Comparison of ENCODE assay signal across 25 cellular contexts in the genomic region with DNA sequence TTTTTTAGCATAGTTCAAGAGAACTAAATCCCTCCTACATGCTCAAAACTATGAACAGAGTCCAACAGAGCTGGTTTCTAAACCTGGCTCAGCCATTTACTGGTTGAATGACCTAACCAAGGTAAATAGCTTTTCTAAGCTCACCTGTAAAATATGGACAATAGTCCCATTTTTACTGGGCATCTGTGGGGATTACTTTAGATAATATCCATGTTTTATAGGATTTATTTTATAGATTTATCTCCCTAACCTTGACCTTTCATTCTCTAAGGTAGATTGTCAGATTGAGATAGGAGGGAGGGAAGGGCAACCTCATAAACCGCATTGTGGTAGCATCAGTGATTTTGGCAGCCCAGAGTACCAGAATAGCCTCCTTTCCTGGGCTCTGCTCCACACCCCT.
"Had no signal": no experiment of that assay in that cellular context is flagged by ENCODE, and none has a peak within 500 bp of the region (broad histone marks: within the 10 kb centered on the region; RNA-seq: fewer than 3 reads in every experiment).

No MANE protein-coding gene starts in this region.

- H3K9me3 ChIP-seq: colonic mucosa, esophagus squamous epithelium, gastrocnemius medialis, heart right ventricle had no signal

- H3K27me3 ChIP-seq: colonic mucosa, foreskin keratinocyte, gastrocnemius medialis had no signal

- H3K4me1 ChIP-seq: colonic mucosa, foreskin keratinocyte, gastrocnemius medialis, heart right ventricle had no signal

- H3K4me3 ChIP-seq: colonic mucosa, coronary artery, dorsolateral prefrontal cortex, esophagus muscularis mucosa, esophagus squamous epithelium, gastrocnemius medialis, gastroesophageal sphincter, heart left ventricle, heart right ventricle had no signal

- H3K9me3 Mint-ChIP-seq: dendritic cell treated with granulocyte-macrophage colony-stimulating factor and Interleukin-4, amounts not matched to agents 40 ng/mL and 50 ng/mL, for 4 days had no signal

- ATAC-seq: effector memory CD8-positive, alpha-beta T cell; esophagus mucosa; foreskin keratinocyte; gastrocnemius medialis; gastroesophageal sphincter; heart left ventricle; heart right ventricle had no signal

- H3K4me3 Mint-ChIP-seq: dendritic cell treated with granulocyte-macrophage colony-stimulating factor and Interleukin-4, amounts not matched to agents 40 ng/mL and 50 ng/mL, for 4 days; effector memory CD8-positive, alpha-beta T cell; endodermal cell had no signal

- H3K27me3 Mint-ChIP-seq: dendritic cell treated with granulocyte-macrophage colony-stimulating factor and Interleukin-4, amounts not matched to agents 40 ng/mL and 50 ng/mL, for 4 days had no signal

- H3K36me3 ChIP-seq: colonic mucosa, esophagus muscularis mucosa, esophagus squamous epithelium, gastrocnemius medialis, gastroesophageal sphincter, heart left ventricle, heart right ventricle had no signal

- H3K27ac Mint-ChIP-seq: dendritic cell treated with granulocyte-macrophage colony-stimulating factor and Interleukin-4, amounts not matched to agents 40 ng/mL and 50 ng/mL, for 4 days; effector memory CD8-positive, alpha-beta T cell; endodermal cell had no signal

- H3K27ac ChIP-seq: colonic mucosa, coronary artery, dorsolateral prefrontal cortex, epithelial cell of prostate, esophagus muscularis mucosa, esophagus squamous epithelium, foreskin keratinocyte, gastrocnemius medialis, gastroesophageal sphincter, heart left ventricle, heart right ventricle had no signal

- DNase-seq: colonic mucosa; cortex of kidney; dermis blood vessel endothelial cell; dorsolateral prefrontal cortex; effector CD4-positive, alpha-beta T cell; effector CD8-positive, alpha-beta T cell; effector memory CD4-positive, alpha-beta T cell; effector memory CD8-positive, alpha-beta T cell; endodermal cell; erythroblast; esophagus squamous epithelium; foreskin fibroblast; foreskin keratinocyte; foreskin melanocyte; gastrocnemius medialis; glutamatergic neuron; head of caudate nucleus; heart left ventricle; heart right ventricle had no signal

- H3K4me1 Mint-ChIP-seq: endodermal cell had no signal
